ENCODE assay signal across 1 cellular context in the genomic region with DNA sequence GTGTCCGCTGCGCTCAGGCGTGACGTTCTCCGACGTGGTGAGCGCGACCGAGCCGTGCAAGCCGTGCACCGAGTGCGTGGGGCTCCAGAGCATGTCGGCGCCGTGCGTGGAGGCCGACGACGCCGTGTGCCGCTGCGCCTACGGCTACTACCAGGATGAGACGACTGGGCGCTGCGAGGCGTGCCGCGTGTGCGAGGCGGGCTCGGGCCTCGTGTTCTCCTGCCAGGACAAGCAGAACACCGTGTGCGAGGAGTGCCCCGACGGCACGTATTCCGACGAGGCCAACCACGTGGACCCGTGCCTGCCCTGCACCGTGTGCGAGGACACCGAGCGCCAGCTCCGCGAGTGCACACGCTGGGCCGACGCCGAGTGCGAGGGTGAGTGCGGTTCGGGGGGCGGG.
A peak's percentile ranks its signal among the peaks of the same experiment; 100 is the strongest.
TF ChIP-seq lines count a peak whose summit lies in the region.

No MANE protein-coding gene starts in this region.

TF ChIP-seq in K562, 482 proteins besides CTCF, POLR2A, EP300 and RAD21 (continued from another document):
- TF ChIP-seq, protein P1, sequence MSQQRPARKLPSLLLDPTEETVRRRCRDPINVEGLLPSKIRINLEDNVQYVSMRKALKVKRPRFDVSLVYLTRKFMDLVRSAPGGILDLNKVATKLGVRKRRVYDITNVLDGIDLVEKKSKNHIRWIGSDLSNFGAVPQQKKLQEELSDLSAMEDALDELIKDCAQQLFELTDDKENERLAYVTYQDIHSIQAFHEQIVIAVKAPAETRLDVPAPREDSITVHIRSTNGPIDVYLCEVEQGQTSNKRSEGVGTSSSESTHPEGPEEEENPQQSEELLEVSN (IDR thresholded peaks at IDR 0.05; ENCODE audit: borderline replicate concordance in 1 of 2, extremely low read depth in 1 of 2, insufficient read depth in 1 of 2, insufficient read length in 1 of 2, low read depth in 1 of 2, low read length in 1 of 2, poor library complexity in 1 of 2, severe bottlenecking in 1 of 2) = peak; percentile 47 to 57
